ENCODE assay signal across 9 cellular contexts in genomic region chr1:6580119-6580587, GRCh38. TPM values are rescaled to one million over a fixed set of nuclear protein-coding genes. Genes with fewer than 3 reads are reported as not detected.
DNase-seq lines count a peak whose midpoint lies in the region; ATAC-seq, FAIRE-seq and TF ChIP-seq lines count a peak whose summit lies in the region.
"Had no signal": no experiment of that assay in that cellular context is flagged by ENCODE, and none has a peak within 500 bp of the region (broad histone marks: within the 10 kb centered on the region; RNA-seq: fewer than 3 reads in every experiment).

No MANE protein-coding gene starts in this region.

- peak overlapping the region; percentile 96 for H3K4me3 ChIP-seq in coronary artery
- H3K4me3 ChIP-seq in mucosa of descending colon = peak overlapping the region; percentile 83

- intact Hi-C loops in mucosa of descending colon (cut with DNase I, micrococcal nuclease) = no loop called here

- peaks cover 37% of the 10 kb centered on the region for H3K4me1 ChIP-seq in mucosa of descending colon (ENCODE audit: low read depth)

- FAIRE-seq in GM19239 (lab: Jason Lieb, UNC) = peak; percentile 21

- DNase-seq in GM19239 (ENCODE audit: insufficient read length, low spot score) = no peak
- peak; percentile 52 for DNase-seq in NOMO-1 treated with DMSO at 0.1 percent for 48 hours (lab: John Stamatoyannopoulos, UW; ENCODE audit: unreplicated experiment)
- no peak for DNase-seq in coronary artery (ENCODE audit: low spot score)
- DNase-seq in mucosa of descending colon = no peak
- no peak for DNase-seq in DMS79 treated with DMSO at 0.1 percent for 48 hours (lab: John Stamatoyannopoulos, UW)
- DNase-seq in GM10266 (ENCODE audit: extremely low spot score) = no peak
- no peak for DNase-seq in activated gamma-delta T cell (lab: John Stamatoyannopoulos, UW)

- H3K36me3 ChIP-seq in mucosa of descending colon (ENCODE audit: low read depth) = no peaks in the 10 kb centered on the region

- ATAC-seq in mucosa of descending colon (peak; percentile 44), GM21576 (IDR thresholded peaks at IDR 0.05; ENCODE audit: unreplicated experiment) (no peak)

- no peak for TF ChIP-seq CTCF in coronary artery (IDR thresholded peaks at IDR 0.05)
- no peak for TF ChIP-seq CTCF in mucosa of descending colon (IDR thresholded peaks at IDR 0.05)
- TF ChIP-seq CTCF in GM10266 (IDR thresholded peaks at IDR 0.05; ENCODE audit: control insufficient read depth, insufficient read depth, low read depth, missing control alignments) = no peak

- H3K9me3 ChIP-seq in mucosa of descending colon = no peaks in the 10 kb centered on the region

- H3K27ac ChIP-seq in coronary artery = peak overlapping the region; percentile 93 to 98

RNA-seq across cellular contexts. Expression of gene ZBTB48, which starts 0.4 kb away (rescaled TPM):
- total RNA-seq in mucosa of descending colon = 10 to 100 TPM; 36.8 to 53.9 (median 42.3) TPM

RNA-seq across cellular contexts. Expression of gene KLHL21, which starts 22.5 kb away (rescaled TPM):
- 10 to 100 TPM in 2 of 3 donors, 1 to 10 TPM in 1; 8.7 to 68.2 (median 10.7) TPM for total RNA-seq in mucosa of descending colon

RNA-seq across cellular contexts. Expression of gene TAS1R1, which starts 25.0 kb away (rescaled TPM):
- under 1 TPM in 2 of 3 donors, not detected in 1; 0.13 to 0.14 TPM for total RNA-seq in mucosa of descending colon
- total RNA-seq: subcutaneous adipose tissue had no signal

RNA-seq across cellular contexts. Expression of gene NOL9, which starts 25.8 kb away (rescaled TPM):
- 10 to 100 TPM; 20.0 to 28.3 (median 21.1) TPM for total RNA-seq in mucosa of descending colon

RNA-seq across cellular contexts. Expression of gene PHF13, which starts 33.4 kb away (rescaled TPM):
- total RNA-seq in mucosa of descending colon = 10 to 100 TPM in 1 of 3 donors, 1 to 10 TPM in 2; 6.6 to 21.5 (median 8.9) TPM
